8 cellular contexts compared by ENCODE assay signal in the genomic region with DNA sequence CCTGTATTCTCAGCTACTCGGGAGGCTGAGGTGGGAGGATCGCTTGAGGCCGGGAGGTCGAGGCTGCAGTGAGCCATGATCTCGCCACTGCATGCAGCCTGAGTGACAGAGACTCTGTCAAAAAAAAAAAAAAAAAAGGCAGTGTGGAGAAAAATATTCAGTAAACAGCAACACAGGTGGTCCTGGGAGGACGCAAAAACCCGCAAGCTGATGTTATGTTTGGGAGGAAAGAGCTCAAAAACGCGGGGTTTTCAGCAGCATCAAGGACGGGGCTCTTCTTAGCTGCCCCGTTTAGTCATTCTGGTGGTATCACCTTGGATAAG. TPM values are rescaled to one million over a fixed set of nuclear protein-coding genes. Genes with fewer than 3 reads are reported as not detected.
DNase-seq lines count a peak whose midpoint lies in the region; ATAC-seq and TF ChIP-seq lines count a peak whose summit lies in the region.

No MANE protein-coding gene starts in this region.

- TF ChIP-seq CTCF in heart left ventricle (IDR thresholded peaks at IDR 0.05) (no peak), body of pancreas (IDR thresholded peaks at IDR 0.05) (no peak), uterus (IDR thresholded peaks at IDR 0.05) (no peak), thyroid gland (IDR thresholded peaks at IDR 0.05) (no peak)

- H3K4me3 ChIP-seq in heart left ventricle (peak overlapping the region in 9 of 12 donors; percentile 55 to 73 (median 64)), body of pancreas (no peak overlapping the region), mesenchymal stem cell (ENCODE audit: insufficient read depth in 1 of 2, low read depth in 1 of 2, low read length in 2 of 2) (peak overlapping the region; percentile 50 to 91), uterus (peak overlapping the region; percentile 58 to 70), thyroid gland (replicated peaks in 1 of 3) (peak overlapping the region in 1 of 3 donors; percentile 38)

- peaks cover 0 to 42% (median 11%) of the 10 kb centered on the region in 12 donors for H3K4me1 ChIP-seq in heart left ventricle
- H3K4me1 ChIP-seq in body of pancreas = peaks cover 13% of the 10 kb centered on the region
- H3K4me1 ChIP-seq in mesenchymal stem cell (ENCODE audit: control insufficient read depth, insufficient read depth, low read depth, low read length) = peaks cover 7% of the 10 kb centered on the region
- no peaks in the 10 kb centered on the region for H3K4me1 ChIP-seq in uterus
- peaks cover 0 to 5% of the 10 kb centered on the region in 2 donors for H3K4me1 ChIP-seq in thyroid gland

- H3K9ac ChIP-seq in mesenchymal stem cell (ENCODE audit: low read length) = peak overlapping the region; percentile 89

- H3K79me1 ChIP-seq in mesenchymal stem cell (replicated peaks; ENCODE audit: low read length, poor library complexity, severe bottlenecking) = peaks cover 17% of the 10 kb centered on the region

- 44 to 55% (median 47%) methylated on average over 11 of the region's 11 CpGs for WGBS in heart left ventricle, 4 donors
- WGBS in body of pancreas, 2 donors = 32 to 34% methylated on average over 11 of the region's 11 CpGs
- 68% methylated on average over 11 of the region's 11 CpGs for WGBS in mesenchymal stem cell
- 45 to 52% methylated on average over 11 of the region's 11 CpGs for WGBS in thyroid gland, 2 donors

- H3K4me2 ChIP-seq in mesenchymal stem cell (ENCODE audit: low read length, poor library complexity, severe bottlenecking) = peak overlapping the region; percentile 74

- H2BK120ac ChIP-seq in mesenchymal stem cell (ENCODE audit: low read depth, low read length) = no peak overlapping the region

- H2BK12ac ChIP-seq in mesenchymal stem cell (ENCODE audit: low read length in 2 of 2) = no peak overlapping the region

- no peak for DNase-seq in heart left ventricle
- no peak for DNase-seq in Right ventricle myocardium superior
- DNase-seq in body of pancreas = no peak
- DNase-seq in mesenchymal stem cell = no peak
- no peak for DNase-seq in uterus
- no peak for DNase-seq in thyroid gland
- no peak for DNase-seq in NCI-H226
- no peak for DNase-seq in NCI-H524 treated with DMSO at 0.1 percent for 48 hours (lab: John Stamatoyannopoulos, UW)

- TF ChIP-seq POLR2A in heart left ventricle (IDR thresholded peaks at IDR 0.05) (no peak), body of pancreas (IDR thresholded peaks at IDR 0.05) (no peak), uterus (IDR thresholded peaks at IDR 0.05) (no peak), thyroid gland (IDR thresholded peaks at IDR 0.05) (no peak)

- H3K36me3 ChIP-seq in heart left ventricle (peaks cover 0 to 20% (median 5%) of the 10 kb centered on the region in 9 donors), body of pancreas (replicated peaks in 1 of 2; ENCODE audit: insufficient read depth in 1 of 2, low read depth in 2 of 2) (peaks cover 0 to 1% of the 10 kb centered on the region in 2 donors), mesenchymal stem cell (ENCODE audit: control insufficient read depth in 1 of 2, insufficient read depth in 2 of 2, low read depth in 1 of 2, low read length in 2 of 2) (peaks cover 8 to 27% of the 10 kb centered on the region in 2 experiments), uterus (no peaks in the 10 kb centered on the region), thyroid gland (no peaks in the 10 kb centered on the region)

- peak overlapping the region; percentile 96 for H2AFZ ChIP-seq in mesenchymal stem cell (ENCODE audit: low read depth, low read length)

- H3K27ac ChIP-seq in heart left ventricle (peak overlapping the region in 8 of 12 donors; percentile 78 to 96 (median 93)), body of pancreas (peak overlapping the region in 3 of 4 donors; percentile 94 to 98 (median 95)), mesenchymal stem cell (ENCODE audit: low read length, poor library complexity, severe bottlenecking) (no peak overlapping the region), uterus (peak overlapping the region; percentile 94 to 99), thyroid gland (no peak overlapping the region)

- ATAC-seq in heart left ventricle (no peak), Right ventricle myocardium superior (ENCODE audit: poor library complexity) (no peak), body of pancreas (no peak)

- peak overlapping the region in 1 of 2 experiments; percentile 26 for H3K14ac ChIP-seq in mesenchymal stem cell (ENCODE audit: low read length in 2 of 2)

- H3K4ac ChIP-seq in mesenchymal stem cell (ENCODE audit: low read depth in 1 of 2, low read length in 2 of 2) = no peak overlapping the region

- no peak overlapping the region for H2BK15ac ChIP-seq in mesenchymal stem cell (ENCODE audit: low read depth, poor library complexity, severe bottlenecking)

- H3K9me3 ChIP-seq in heart left ventricle (no peaks in the 10 kb centered on the region), body of pancreas (no peaks in the 10 kb centered on the region), mesenchymal stem cell (ENCODE audit: control insufficient read depth, low read length) (no peaks in the 10 kb centered on the region), uterus (no peaks in the 10 kb centered on the region), thyroid gland (no peaks in the 10 kb centered on the region)

- H4K8ac ChIP-seq in mesenchymal stem cell (ENCODE audit: low read length) = no peak overlapping the region

- no peak overlapping the region for H3K23ac ChIP-seq in mesenchymal stem cell (ENCODE audit: low read length in 2 of 2)

- H3K18ac ChIP-seq in mesenchymal stem cell (ENCODE audit: low read depth in 1 of 2, low read length in 2 of 2) = no peak overlapping the region

- no peak overlapping the region for H4K91ac ChIP-seq in mesenchymal stem cell (ENCODE audit: low read length)

- intact Hi-C loops in heart left ventricle (cut with DNase I) = loop anchor here in 2 of 10 donors (5.0 kb wide), 2 partner anchors 113 to 163 kb away; a partner anchor contains a TSS
- intact Hi-C loops in Right ventricle myocardium superior (cut with DNase I) = no loop called here
- intact Hi-C loops in body of pancreas (cut with DNase I) = no loop called here
- intact Hi-C loops in uterus (cut with DNase I; ENCODE audit: low total_unique reads) = no loop called here
- intact Hi-C loops in thyroid gland (cut with DNase I) = loop anchor here (10.0 kb wide), 1 partner anchor 480 kb away; a partner anchor contains a TSS

- no peak overlapping the region for H2BK5ac ChIP-seq in mesenchymal stem cell (ENCODE audit: low read depth, low read length, poor library complexity, severe bottlenecking)

- H2AK5ac ChIP-seq in mesenchymal stem cell (ENCODE audit: low read length, severe bottlenecking) = no peak overlapping the region

- H3K27me3 ChIP-seq in heart left ventricle = no peaks in the 10 kb centered on the region
- H3K27me3 ChIP-seq in body of pancreas = no peaks in the 10 kb centered on the region
- no peaks in the 10 kb centered on the region for H3K27me3 ChIP-seq in mesenchymal stem cell (ENCODE audit: control insufficient read depth in 1 of 2, insufficient read depth in 1 of 2, low read length in 2 of 2)
- no peaks in the 10 kb centered on the region for H3K27me3 ChIP-seq in uterus
- no peaks in the 10 kb centered on the region for H3K27me3 ChIP-seq in thyroid gland

RNA-seq across cellular contexts. Expression of a gene that starts 0.6 kb away (rescaled TPM):
- 10 to 100 TPM in 4 of 9 donors, 1 to 10 TPM in 5; 6.7 to 15.8 (median 9.2) TPM for total RNA-seq in heart left ventricle
- polyA plus RNA-seq in heart left ventricle = 10 to 100 TPM in 1 of 2 donors, 1 to 10 TPM in 1; 8.5 to 10.4 TPM
- total RNA-seq in Right ventricle myocardium superior = 11.7 TPM
- 1 to 10 TPM; 6.9 to 9.6 TPM for total RNA-seq in body of pancreas
- polyA plus RNA-seq in mesenchymal stem cell (2013, experiment 1 of 2) = 2.4 TPM
- polyA plus RNA-seq in mesenchymal stem cell (2013, experiment 2 of 2) = 2.5 TPM
- total RNA-seq in uterus = 1 to 10 TPM; 4.1 to 9.6 (median 7.4) TPM
- 10 to 100 TPM in 1 of 4 donors, 1 to 10 TPM in 3; 5.1 to 10.0 (median 8.7) TPM for total RNA-seq in thyroid gland

RNA-seq across cellular contexts. Expression of a gene that starts 15.8 kb away (rescaled TPM):
- total RNA-seq in heart left ventricle = 10 to 100 TPM; 17.0 to 41.5 (median 21.2) TPM
- 10 to 100 TPM in 1 of 2 donors, 1 to 10 TPM in 1; 8.2 to 18.4 TPM for polyA plus RNA-seq in heart left ventricle
- total RNA-seq in Right ventricle myocardium superior = 11.9 TPM
- total RNA-seq in body of pancreas = 10 to 100 TPM; 29.7 to 36.1 TPM
- polyA plus RNA-seq in mesenchymal stem cell (2013, experiment 1 of 2) = 46.7 TPM
- polyA plus RNA-seq in mesenchymal stem cell (2013, experiment 2 of 2) = 48.6 TPM
- total RNA-seq in uterus = 10 to 100 TPM in 3 of 4 donors, 1 to 10 TPM in 1; 4.8 to 69.8 (median 19.1) TPM
- total RNA-seq in thyroid gland = 10 to 100 TPM; 29.9 to 61.1 (median 44.8) TPM

RNA-seq across cellular contexts. Expression of a gene that starts 18.5 kb away (rescaled TPM):
- total RNA-seq in heart left ventricle (10 to 100 TPM in 2 of 9 donors, 1 to 10 TPM in 7; 4.7 to 12.7 (median 7.2) TPM), Right ventricle myocardium superior (7.1 TPM), body of pancreas (10 to 100 TPM; 16.8 to 20.2 TPM), uterus (10 to 100 TPM in 3 of 4 donors, 1 to 10 TPM in 1; 2.8 to 30.3 (median 12.8) TPM), thyroid gland (10 to 100 TPM; 11.1 to 23.9 (median 15.8) TPM)
- 1 to 10 TPM; 5.5 to 9.3 TPM for polyA plus RNA-seq in heart left ventricle
- 30.2 TPM for polyA plus RNA-seq in mesenchymal stem cell (2013, experiment 1 of 2)
- 31.9 TPM for polyA plus RNA-seq in mesenchymal stem cell (2013, experiment 2 of 2)

RNA-seq across cellular contexts. Expression of a gene that starts 19.5 kb away (rescaled TPM):
- 10 to 100 TPM; 11.4 to 19.1 (median 14.2) TPM for total RNA-seq in heart left ventricle
- 10 to 100 TPM; 12.0 to 24.3 TPM for polyA plus RNA-seq in heart left ventricle
- 17.4 TPM for total RNA-seq in Right ventricle myocardium superior
- 10 to 100 TPM in 1 of 2 donors, 1 to 10 TPM in 1; 6.5 to 14.8 TPM for total RNA-seq in body of pancreas
- 9.1 TPM for polyA plus RNA-seq in mesenchymal stem cell (2013, experiment 1 of 2)
- 8.8 TPM for polyA plus RNA-seq in mesenchymal stem cell (2013, experiment 2 of 2)
- 10 to 100 TPM in 1 of 4 donors, 1 to 10 TPM in 2, not detected in 1; 2.0 to 24.2 (median 3.2) TPM for total RNA-seq in uterus
- 10 to 100 TPM in 2 of 4 donors, 1 to 10 TPM in 2; 5.5 to 12.6 (median 9.1) TPM for total RNA-seq in thyroid gland

RNA-seq across cellular contexts. Expression of a gene that starts 23.0 kb away (rescaled TPM):
- total RNA-seq in heart left ventricle = 10 to 100 TPM; 11.7 to 25.8 (median 16.5) TPM
- 10 to 100 TPM; 11.9 to 27.7 TPM for polyA plus RNA-seq in heart left ventricle
- total RNA-seq in Right ventricle myocardium superior = 20.5 TPM
- 10 to 100 TPM in 1 of 2 donors, 1 to 10 TPM in 1; 5.9 to 15.0 TPM for total RNA-seq in body of pancreas
- 19.4 TPM for polyA plus RNA-seq in mesenchymal stem cell (2013, experiment 1 of 2)
- polyA plus RNA-seq in mesenchymal stem cell (2013, experiment 2 of 2) = 19.0 TPM
- total RNA-seq in uterus = 10 to 100 TPM in 1 of 4 donors, 1 to 10 TPM in 3; 2.9 to 25.0 (median 6.7) TPM
- total RNA-seq in thyroid gland = 10 to 100 TPM; 11.2 to 23.2 (median 20.7) TPM

Comparison
In these comparisons a context has a peak if more than half of its experiments do, and no peak if none do; other contexts are left out.
1. H3K27ac ChIP-seq: peak in heart left ventricle (8 of 12), body of pancreas (3 of 4) and uterus (2 of 2); none in mesenchymal stem cell (single experiment) and thyroid gland (0 of 3).
2. H3K4me3 ChIP-seq: peak in heart left ventricle (9 of 12), mesenchymal stem cell (2 of 2) and uterus (2 of 2); none in body of pancreas (0 of 2).